18 cellular contexts compared by ENCODE assay signal in the genomic region with DNA sequence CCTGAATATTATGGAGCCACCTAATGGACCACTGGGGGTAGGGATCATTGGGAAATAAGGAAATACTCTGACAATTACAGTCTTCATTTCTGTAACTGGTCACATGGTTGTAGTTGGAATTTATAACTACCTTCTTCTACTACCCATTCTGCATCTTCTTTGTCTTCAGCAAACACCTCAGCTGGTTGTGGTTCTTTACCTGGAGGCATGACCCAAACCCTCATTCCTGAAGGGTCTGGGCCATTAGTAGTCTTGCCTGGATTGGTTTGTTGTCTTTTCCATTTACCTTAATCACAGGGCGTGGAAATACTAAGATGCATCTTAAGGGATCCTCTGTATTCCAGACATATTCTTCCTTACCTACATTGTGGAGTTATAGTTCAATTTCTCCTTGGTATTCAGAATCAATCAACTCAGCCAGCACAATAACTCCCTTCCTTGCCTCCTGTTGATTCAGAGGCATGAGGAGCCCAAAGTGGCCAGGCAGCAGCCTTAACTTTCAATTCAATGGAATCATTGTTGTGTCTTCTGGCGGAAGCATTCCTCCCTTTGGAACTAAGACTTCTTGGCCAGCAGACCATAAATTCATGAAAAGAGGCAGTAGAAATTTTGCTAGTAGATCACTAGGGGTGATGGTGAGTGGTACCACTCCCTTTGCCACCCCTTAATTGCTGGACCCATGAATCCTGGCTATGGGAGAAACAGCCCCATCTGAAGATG.
DNase-seq lines count a peak whose midpoint lies in the region; ATAC-seq and TF ChIP-seq lines count a peak whose summit lies in the region.
"Had no signal": no experiment of that assay in that cellular context is flagged by ENCODE, and none has a peak within 500 bp of the region (broad histone marks: within the 10 kb centered on the region; RNA-seq: fewer than 3 reads in every experiment).

No MANE protein-coding gene starts in this region.

- no peaks in the 10 kb centered on the region for H3K4me1 Mint-ChIP-seq in CD4-positive, alpha-beta memory T cell
- H3K4me1 Mint-ChIP-seq: CD14-positive monocyte had no signal

- WGBS in testis, 2 donors, result 76 to 92% methylated on average over 2 of the region's 2 CpGs

- no peaks in the 10 kb centered on the region for H3K36me3 ChIP-seq in testis (ENCODE audit: low read depth, missing control alignments)
- no peaks in the 10 kb centered on the region for H3K36me3 ChIP-seq in CD4-positive, alpha-beta memory T cell (ENCODE audit: insufficient read depth, low read length)
- H3K36me3 ChIP-seq: BE2C; BLaER1 treated with 17β-estradiol and CSF1 and Interleukin-3, amounts not matched to agents 10 nM and 100 nM; HAP-1 had no signal

- H3K36me3 Mint-ChIP-seq in CD4-positive, alpha-beta memory T cell, result no peaks in the 10 kb centered on the region
- H3K36me3 Mint-ChIP-seq: CD14-positive monocyte had no signal

- H3K9me3 Mint-ChIP-seq in CD4-positive, alpha-beta memory T cell, result peaks cover 0 to 4% (median 0%) of the 10 kb centered on the region in 8 donors
- H3K9me3 Mint-ChIP-seq: CD4-positive, alpha-beta T cell; HFFc6 had no signal

- in situ Hi-C loops in SK-MEL-5 (cut with HindIII; ENCODE audit: low pct_unique_long_range_greater_than_20kb, low sequenced_read_pairs), result no loop called here

- ATAC-seq in HG03095 (IDR thresholded peaks at IDR 0.05; ENCODE audit: unreplicated experiment), result no peak

- no peak overlapping the region for H3K4me3 Mint-ChIP-seq in CD4-positive, alpha-beta memory T cell
- H3K4me3 Mint-ChIP-seq: CD14-positive monocyte; CD4-positive, alpha-beta T cell; HFFc6 had no signal

- POLR2A ChIA-PET in CD4-positive, alpha-beta memory T cell (lab: Charles Lee; ENCODE audit: partially characterized antibody), result no interaction called here

- H3K4me3 ChIP-seq in testis, result no peak overlapping the region
- no peak overlapping the region for H3K4me3 ChIP-seq in CD4-positive, alpha-beta memory T cell (ENCODE audit: low read length in 2 of 2)
- H3K4me3 ChIP-seq: BLaER1 treated with 17β-estradiol and CSF1 and Interleukin-3, amounts not matched to agents 10 nM and 100 nM; HAP-1 had no signal

- H3K27me3 Mint-ChIP-seq in CD4-positive, alpha-beta memory T cell, result no peaks in the 10 kb centered on the region
- H3K27me3 Mint-ChIP-seq: CD4-positive, alpha-beta T cell had no signal

- no peaks in the 10 kb centered on the region for H3K27me3 ChIP-seq in testis
- no peaks in the 10 kb centered on the region for H3K27me3 ChIP-seq in CD4-positive, alpha-beta memory T cell (ENCODE audit: insufficient read depth, low read length)
- H3K27me3 ChIP-seq: BE2C had no signal

- DNase-seq in Ammon's horn (ENCODE audit: low spot score), result peak; percentile 4
- DNase-seq in SK-MEL-5 (ENCODE audit: low read depth, low spot score), result peak; percentile 72
- peak; percentile 2 for DNase-seq in medulla oblongata (ENCODE audit: extremely low spot score)
- peak; percentile 15 for DNase-seq in testis
- DNase-seq in superior temporal gyrus (ENCODE audit: extremely low spot score), result no peak
- DNase-seq in CD4-positive, alpha-beta memory T cell, result no peak
- DNase-seq: BE2C; Caco-2; CD4-positive, alpha-beta T cell; DMS153; DND-41; GOT3; HFFc6 had no signal

- no peaks in the 10 kb centered on the region for H3K4me1 ChIP-seq in testis
- no peaks in the 10 kb centered on the region for H3K4me1 ChIP-seq in CD4-positive, alpha-beta memory T cell (ENCODE audit: insufficient read depth, low read length)
- H3K4me1 ChIP-seq: BE2C, HAP-1 had no signal

- CTCF ChIA-PET in CD4-positive, alpha-beta memory T cell (lab: Charles Lee; ENCODE audit: partially characterized antibody), result interaction anchor here (1.6 to 3.7 kb wide), 3 partner anchors 9 to 337 kb away, joined by 3 to 84 read pairs (median 30); no protein-coding TSS in a partner anchor

- TF ChIP-seq POLR2A in testis (IDR thresholded peaks at IDR 0.05), result no peak

- no peak for TF ChIP-seq CTCF in testis (IDR thresholded peaks at IDR 0.05)

- no peak overlapping the region for H3K27ac Mint-ChIP-seq in CD4-positive, alpha-beta memory T cell
- H3K27ac Mint-ChIP-seq: CD14-positive monocyte; CD4-positive, alpha-beta T cell; HFFc6 had no signal

- no peaks in the 10 kb centered on the region for H3K9me3 ChIP-seq in testis
- no peaks in the 10 kb centered on the region for H3K9me3 ChIP-seq in CD4-positive, alpha-beta memory T cell (ENCODE audit: control insufficient read depth in 1 of 2, low read length in 2 of 2)
- H3K9me3 ChIP-seq: BE2C, Caco-2 had no signal

- intact Hi-C loops in testis (cut with DNase I; ENCODE audit: low total_unique reads), result no loop called here
- intact Hi-C loops in CD4-positive, alpha-beta memory T cell (cut with micrococcal nuclease), result loop anchor here (5.0 to 10.0 kb wide), 3 partner anchors 190 to 443 kb away; a partner anchor contains a TSS

- no peak overlapping the region for H3K27ac ChIP-seq in testis
- H3K27ac ChIP-seq in CD4-positive, alpha-beta memory T cell (ENCODE audit: low read depth, low read length), result no peak overlapping the region
- H3K27ac ChIP-seq: 22Rv1; BLaER1 treated with 17β-estradiol and CSF1 and Interleukin-3, amounts not matched to agents 10 nM and 100 nM had no signal

Comparison
In these comparisons a context has a peak if more than half of its experiments do, and no peak if none do; other contexts are left out.
1. DNase-seq: peak in Ammon's horn (single experiment), SK-MEL-5 (single experiment), medulla oblongata (single experiment) and testis (single experiment); none in superior temporal gyrus (single experiment) and CD4-positive, alpha-beta memory T cell (0 of 5).